In the genomic region with DNA sequence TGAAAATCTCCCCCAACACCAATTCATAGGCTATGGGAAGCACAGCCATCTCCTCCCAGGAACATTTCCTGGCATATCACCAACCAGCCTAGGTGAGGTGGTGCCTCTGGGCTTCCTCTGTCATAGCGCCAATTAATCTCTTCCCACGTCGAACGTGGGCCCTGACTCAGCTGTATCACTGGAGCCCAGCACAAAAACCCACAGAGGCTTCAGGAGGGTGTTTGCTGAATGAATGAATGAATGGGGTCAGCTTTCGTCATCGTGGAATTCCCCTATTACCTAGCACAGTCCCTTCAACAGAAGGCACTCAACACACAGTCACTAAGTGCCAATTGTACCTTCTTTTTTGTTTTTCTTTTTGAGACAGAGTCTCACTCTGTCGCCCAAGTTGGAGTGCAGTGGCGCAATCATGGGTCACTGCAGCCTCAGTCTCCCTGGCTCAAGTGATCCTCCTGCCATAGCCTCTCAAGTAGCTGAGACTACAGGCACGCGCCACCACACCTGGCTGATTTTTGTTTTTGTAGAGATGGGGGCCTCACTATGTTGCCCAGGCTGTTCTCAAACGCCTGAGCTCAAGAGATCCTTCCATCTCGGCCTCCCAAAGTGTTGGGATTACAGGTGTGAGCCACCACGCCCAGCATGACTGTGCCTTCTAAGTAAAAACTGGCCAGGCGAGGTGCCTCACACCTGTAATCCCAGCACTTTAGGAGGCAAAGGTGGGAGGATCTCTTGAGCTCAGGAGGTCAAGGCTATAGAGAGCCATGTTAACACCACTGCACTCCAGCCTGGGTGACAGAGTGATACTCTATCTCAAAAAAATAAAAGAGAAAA, we compare ENCODE assay signal across 10 cellular contexts. TPM values are rescaled to one million over a fixed set of nuclear protein-coding genes. Genes with fewer than 3 reads are reported as not detected.
DNase-seq lines count a peak whose midpoint lies in the region; ATAC-seq and TF ChIP-seq lines count a peak whose summit lies in the region.
"Had no signal": no experiment of that assay in that cellular context is flagged by ENCODE, and none has a peak within 500 bp of the region (broad histone marks: within the 10 kb centered on the region; RNA-seq: fewer than 3 reads in every experiment).

No MANE protein-coding gene starts in this region.

- peak; percentile 84 for DNase-seq in activated CD4-positive, alpha-beta T cell treated with anti-CD3 and anti-CD28 coated beads for 36 hours
- DNase-seq in effector memory CD8-positive, alpha-beta T cell: peak in 2 of 3 experiments; percentile 37 to 46
- DNase-seq in stimulated activated CD4-positive, alpha-beta T cell treated with anti-CD3 and anti-CD28 coated beads, Interleukin-4, amount 100 ng/mL, for 24 hours: peak; percentile 82
- no peak for DNase-seq in right atrium auricular region (ENCODE audit: low spot score)

- H3K4me1 ChIP-seq in HEK293 (ENCODE audit: control insufficient read depth, insufficient read depth, low read length): peaks cover 2% of the 10 kb centered on the region; the same call in 1 of the 2 replicates
- H3K4me1 ChIP-seq in right atrium auricular region: peaks cover 0 to 19% of the 10 kb centered on the region in 2 donors

- H3K4me1 Mint-ChIP-seq in activated CD4-positive, alpha-beta T cell treated with anti-CD3 and anti-CD28 coated beads for 36 hours: peaks cover 42% of the 10 kb centered on the region
- peaks cover 26 to 30% of the 10 kb centered on the region in 2 donors for H3K4me1 Mint-ChIP-seq in effector memory CD8-positive, alpha-beta T cell (ENCODE audit: low read depth in 2 of 2)

- H3K27me3 Mint-ChIP-seq in activated CD4-positive, alpha-beta T cell treated with anti-CD3 and anti-CD28 coated beads for 36 hours: no peaks in the 10 kb centered on the region
- no peaks in the 10 kb centered on the region for H3K27me3 Mint-ChIP-seq in effector memory CD8-positive, alpha-beta T cell

- peak overlapping the region; percentile 98 for H3K27ac Mint-ChIP-seq in activated CD4-positive, alpha-beta T cell treated with anti-CD3 and anti-CD28 coated beads for 36 hours
- peak overlapping the region; percentile 96 to 98 for H3K27ac Mint-ChIP-seq in effector memory CD8-positive, alpha-beta T cell
- H3K27ac Mint-ChIP-seq: neural progenitor cell had no signal

- H3K4me3 Mint-ChIP-seq in activated CD4-positive, alpha-beta T cell treated with anti-CD3 and anti-CD28 coated beads for 36 hours: peak overlapping the region; percentile 63
- peak overlapping the region; percentile 52 to 64 for H3K4me3 Mint-ChIP-seq in effector memory CD8-positive, alpha-beta T cell
- H3K4me3 Mint-ChIP-seq: neural progenitor cell had no signal

- POLR2A ChIA-PET in HEK293 (lab: Yijun Ruan, JAX): interaction anchor here (0.5 to 1.3 kb wide), 5 partner anchors 9 to 1596 kb away, joined by 3 to 6 read pairs (median 5); partner anchors contain the start of gene ZNF764
- POLR2A ChIA-PET in activated CD4-positive, alpha-beta T cell treated with anti-CD3 and anti-CD28 coated beads for 36 hours (lab: Charles Lee): interaction anchor here (0.7 to 1.1 kb wide), 6 partner anchors 9 to 196 kb away, joined by 3 to 6 read pairs (median 4); partner anchors contain the start of genes ZNF689, ZNF747 and ZNF764

- no peaks in the 10 kb centered on the region for H3K27me3 ChIP-seq in right atrium auricular region
- H3K27me3 ChIP-seq: neural progenitor cell had no signal

- TF ChIP-seq CTCF in HEK293 (tag by site-specific recombination; IDR thresholded peaks at IDR 0.05): no peak
- no peak for TF ChIP-seq CTCF in right atrium auricular region (IDR thresholded peaks at IDR 0.05)

- peaks cover 3% of the 10 kb centered on the region for H3K36me3 Mint-ChIP-seq in activated CD4-positive, alpha-beta T cell treated with anti-CD3 and anti-CD28 coated beads for 36 hours (ENCODE audit: low read depth)
- peaks cover 12% of the 10 kb centered on the region for H3K36me3 Mint-ChIP-seq in effector memory CD8-positive, alpha-beta T cell (ENCODE audit: insufficient read depth)
- H3K36me3 Mint-ChIP-seq: neural progenitor cell had no signal

- intact Hi-C loops in activated CD4-positive, alpha-beta T cell treated with anti-CD3 and anti-CD28 coated beads for 36 hours (cut with DNase I, micrococcal nuclease): loop anchor here (1.0 to 5.0 kb wide), 3 partner anchors 9 to 95 kb away; partner anchors contain the start of genes FBRS (in 1 of the 2), ITGAL (in 1 of the 2) and ZNF764 (in 1 of the 2)

- ATAC-seq in activated CD4-positive, alpha-beta T cell treated with anti-CD3 and anti-CD28 coated beads for 36 hours: peak; percentile 47
- peak; percentile 31 for ATAC-seq in effector memory CD8-positive, alpha-beta T cell (replicated peaks)
- ATAC-seq in HG03439 (IDR thresholded peaks at IDR 0.05; ENCODE audit: unreplicated experiment): no peak
- no peak for ATAC-seq in GM21447 (IDR thresholded peaks at IDR 0.05; ENCODE audit: unreplicated experiment)
- no peak for ATAC-seq in GM21723 (IDR thresholded peaks at IDR 0.05; ENCODE audit: unreplicated experiment)
- ATAC-seq: Panc1 had no signal

- no peaks in the 10 kb centered on the region for H3K9me3 Mint-ChIP-seq in activated CD4-positive, alpha-beta T cell treated with anti-CD3 and anti-CD28 coated beads for 36 hours (ENCODE audit: low read depth)
- no peaks in the 10 kb centered on the region for H3K9me3 Mint-ChIP-seq in effector memory CD8-positive, alpha-beta T cell
- H3K9me3 Mint-ChIP-seq: neural progenitor cell had no signal

- H3K36me3 ChIP-seq in HEK293 (ENCODE audit: control insufficient read depth in 2 of 2, insufficient read depth in 1 of 2, low read length in 2 of 2) (no peaks in the 10 kb centered on the region), right atrium auricular region (no peaks in the 10 kb centered on the region)
- H3K36me3 ChIP-seq: neural progenitor cell had no signal

- no peak overlapping the region for H3K4me3 ChIP-seq in HEK293 (ENCODE audit: low read depth, low read length)
- H3K4me3 ChIP-seq in right atrium auricular region: no peak overlapping the region
- H3K4me3 ChIP-seq: neural progenitor cell had no signal

- CTCF ChIA-PET in HEK293 (lab: Yijun Ruan, JAX): interaction anchor here (1.1 to 1.5 kb wide), 2 partner anchors 32 to 48 kb away, joined by 4 read pairs; partner anchors contain the start of gene ZNF747
- CTCF ChIA-PET in activated CD4-positive, alpha-beta T cell treated with anti-CD3 and anti-CD28 coated beads for 36 hours (lab: Charles Lee): interaction anchor here (0.6 to 2.2 kb wide), 4 partner anchors 9 to 326 kb away, joined by 3 to 9 read pairs (median 4); partner anchors contain the start of genes ZNF747 and ZNF764

- H3K9me3 ChIP-seq in HEK293 (ENCODE audit: control insufficient read depth, insufficient read depth, low read depth, low read length): no peaks in the 10 kb centered on the region
- no peaks in the 10 kb centered on the region for H3K9me3 ChIP-seq in right atrium auricular region

- H3K27ac ChIP-seq in HEK293 (ENCODE audit: extremely low read depth, low read depth, low read length) (no peak overlapping the region), right atrium auricular region (no peak overlapping the region)
- H3K27ac ChIP-seq: neural progenitor cell had no signal

TF ChIP-seq in HEK293, 187 proteins besides CTCF, POLR2A, EP300 and RAD21:
- no peak for TF ChIP-seq ZNF792 (tag by site-specific recombination; IDR thresholded peaks at IDR 0.05)
- peak; percentile 1 for TF ChIP-seq ZNF529 (tag by site-specific recombination; IDR thresholded peaks at IDR 0.05; ENCODE audit: insufficient replicate concordance)
- peak; percentile 67 for TF ChIP-seq ZNF133 (tag by site-specific recombination; IDR thresholded peaks at IDR 0.05)
- peak; percentile 85 for TF ChIP-seq ZNF24 (tag by site-specific recombination; IDR thresholded peaks at IDR 0.05)
- TF ChIP-seq ZFHX2 (tag by site-specific recombination; conservative IDR thresholded peaks at IDR 0.05): peak; percentile 66
- TF ChIP-seq ZNF292 (tag by site-specific recombination; IDR thresholded peaks at IDR 0.05; ENCODE audit: borderline replicate concordance, low read depth): 0 out of 2 replicates have a peak, but pooled peaks have one; percentile 5
- TF ChIP-seq ZNF311 (tag by site-specific recombination; IDR thresholded peaks at IDR 0.05; ENCODE audit: borderline replicate concordance): no peak
- no peak for TF ChIP-seq ZSCAN16 (tag by site-specific recombination; IDR thresholded peaks at IDR 0.05)
- peak; percentile 77 for TF ChIP-seq EGR2 (tag by site-specific recombination; IDR thresholded peaks at IDR 0.05; ENCODE audit: low read depth)
TF ChIP-seq in HEK293: peak in this region for 6.

RNA-seq across cellular contexts. Expression of gene ZNF688, which starts 4.1 kb away (rescaled TPM):
- 1 to 10 TPM; 7.1 to 9.1 TPM for total RNA-seq in activated CD4-positive, alpha-beta T cell treated with anti-CD3 and anti-CD28 coated beads for 36 hours
- total RNA-seq in right atrium auricular region: 10 to 100 TPM in 1 of 2 donors, 1 to 10 TPM in 1; 9.6 to 13.5 TPM

RNA-seq across cellular contexts. Expression of gene ZNF764, which starts 9.2 kb away (rescaled TPM):
- 10 to 100 TPM in 1 of 2 experiments, 1 to 10 TPM in 1; 8.0 to 11.2 TPM for total RNA-seq in activated CD4-positive, alpha-beta T cell treated with anti-CD3 and anti-CD28 coated beads for 36 hours
- total RNA-seq in right atrium auricular region: 10 to 100 TPM; 12.0 to 16.9 TPM

RNA-seq across cellular contexts. Expression of gene ZNF785, which starts 18.1 kb away (rescaled TPM):
- total RNA-seq in activated CD4-positive, alpha-beta T cell treated with anti-CD3 and anti-CD28 coated beads for 36 hours: 10 to 100 TPM in 1 of 2 experiments, 1 to 10 TPM in 1; 9.2 to 10.8 TPM
- total RNA-seq in right atrium auricular region: 1 to 10 TPM; 5.5 to 6.0 TPM

RNA-seq across cellular contexts. Expression of gene ZNF747, which starts 32.7 kb away (rescaled TPM):
- 1 to 10 TPM; 6.3 to 8.0 TPM for total RNA-seq in activated CD4-positive, alpha-beta T cell treated with anti-CD3 and anti-CD28 coated beads for 36 hours
- total RNA-seq in right atrium auricular region: 10 to 100 TPM; 13.3 to 16.2 TPM

RNA-seq across cellular contexts. Expression of gene ZNF768, which starts 41.0 kb away (rescaled TPM):
- total RNA-seq in activated CD4-positive, alpha-beta T cell treated with anti-CD3 and anti-CD28 coated beads for 36 hours: 10 to 100 TPM in 1 of 2 experiments, 1 to 10 TPM in 1; 8.9 to 11.1 TPM
- total RNA-seq in right atrium auricular region: 10 to 100 TPM; 41.1 to 51.4 TPM

Comparison
In these comparisons a context has a peak if more than half of its experiments do, and no peak if none do; other contexts are left out.
1. ATAC-seq: peak in activated CD4-positive, alpha-beta T cell treated with anti-CD3 and anti-CD28 coated beads for 36 hours (single experiment) and effector memory CD8-positive, alpha-beta T cell (single experiment); none in HG03439 (single experiment), GM21447 (single experiment) and GM21723 (single experiment).